1 cellular context compared by ENCODE assay signal in the genomic region with DNA sequence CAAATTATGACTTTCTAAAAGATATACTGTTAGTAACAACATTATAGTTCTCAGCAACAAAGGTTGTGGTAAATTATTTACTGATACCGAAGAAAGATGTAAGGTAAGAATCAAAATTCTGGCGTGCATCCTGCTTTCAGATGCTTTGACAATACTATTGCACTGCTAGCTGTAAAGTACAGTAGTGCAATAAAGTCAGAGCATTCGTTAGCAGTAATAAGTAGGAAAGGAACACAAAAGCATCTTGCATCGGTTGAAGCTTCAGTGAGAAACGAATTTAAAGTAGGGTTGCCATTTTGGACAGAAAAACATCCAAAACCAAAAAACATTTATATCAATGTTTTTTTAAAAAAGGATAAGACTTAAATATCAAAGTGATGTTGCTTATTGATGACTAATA.
TF ChIP-seq lines count a peak whose summit lies in the region.

No MANE protein-coding gene starts in this region.

TF ChIP-seq in GM12878, 131 proteins besides CTCF, POLR2A, EP300 and RAD21:
- TF ChIP-seq YY1 (IDR thresholded peaks at IDR 0.05; ENCODE audit: low read depth, low read length) (no peak), ZSCAN29 (IDR thresholded peaks at IDR 0.05) (no peak), SP1 (IDR thresholded peaks at IDR 0.05; ENCODE audit: low read depth, low read length) (no peak), SMARCA5 (IDR thresholded peaks at IDR 0.05) (no peak), KDM1A (IDR thresholded peaks at IDR 0.05; ENCODE audit: borderline replicate concordance) (no peak), BHLHE40 (IDR thresholded peaks at IDR 0.05; ENCODE audit: borderline replicate concordance in 1 of 2, low read depth in 2 of 2, low read length in 1 of 2) (no peak), CHD2 (IDR thresholded peaks at IDR 0.05; ENCODE audit: borderline replicate concordance, low read depth, low read length) (no peak), SMC3 (IDR thresholded peaks at IDR 0.05; ENCODE audit: borderline replicate concordance, low read length) (no peak), PAX8 (IDR thresholded peaks at IDR 0.05) (no peak)
- TF ChIP-seq, protein P1, sequence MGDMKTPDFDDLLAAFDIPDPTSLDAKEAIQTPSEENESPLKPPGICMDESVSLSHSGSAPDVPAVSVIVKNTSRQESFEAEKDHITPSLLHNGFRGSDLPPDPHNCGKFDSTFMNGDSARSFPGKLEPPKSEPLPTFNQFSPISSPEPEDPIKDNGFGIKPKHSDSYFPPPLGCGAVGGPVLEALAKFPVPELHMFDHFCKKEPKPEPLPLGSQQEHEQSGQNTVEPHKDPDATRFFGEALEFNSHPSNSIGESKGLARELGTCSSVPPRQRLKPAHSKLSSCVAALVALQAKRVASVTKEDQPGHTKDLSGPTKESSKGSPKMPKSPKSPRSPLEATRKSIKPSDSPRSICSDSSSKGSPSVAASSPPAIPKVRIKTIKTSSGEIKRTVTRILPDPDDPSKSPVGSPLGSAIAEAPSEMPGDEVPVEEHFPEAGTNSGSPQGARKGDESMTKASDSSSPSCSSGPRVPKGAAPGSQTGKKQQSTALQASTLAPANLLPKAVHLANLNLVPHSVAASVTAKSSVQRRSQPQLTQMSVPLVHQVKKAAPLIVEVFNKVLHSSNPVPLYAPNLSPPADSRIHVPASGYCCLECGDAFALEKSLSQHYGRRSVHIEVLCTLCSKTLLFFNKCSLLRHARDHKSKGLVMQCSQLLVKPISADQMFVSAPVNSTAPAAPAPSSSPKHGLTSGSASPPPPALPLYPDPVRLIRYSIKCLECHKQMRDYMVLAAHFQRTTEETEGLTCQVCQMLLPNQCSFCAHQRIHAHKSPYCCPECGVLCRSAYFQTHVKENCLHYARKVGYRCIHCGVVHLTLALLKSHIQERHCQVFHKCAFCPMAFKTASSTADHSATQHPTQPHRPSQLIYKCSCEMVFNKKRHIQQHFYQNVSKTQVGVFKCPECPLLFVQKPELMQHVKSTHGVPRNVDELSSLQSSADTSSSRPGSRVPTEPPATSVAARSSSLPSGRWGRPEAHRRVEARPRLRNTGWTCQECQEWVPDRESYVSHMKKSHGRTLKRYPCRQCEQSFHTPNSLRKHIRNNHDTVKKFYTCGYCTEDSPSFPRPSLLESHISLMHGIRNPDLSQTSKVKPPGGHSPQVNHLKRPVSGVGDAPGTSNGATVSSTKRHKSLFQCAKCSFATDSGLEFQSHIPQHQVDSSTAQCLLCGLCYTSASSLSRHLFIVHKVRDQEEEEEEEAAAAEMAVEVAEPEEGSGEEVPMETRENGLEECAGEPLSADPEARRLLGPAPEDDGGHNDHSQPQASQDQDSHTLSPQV (IDR thresholded peaks at IDR 0.05) = no peak
